1 cellular context compared by ENCODE assay signal in genomic region chr6:144548525-144548924, GRCh38.
TF ChIP-seq lines count a peak whose summit lies in the region.

No MANE protein-coding gene starts in this region.

TF ChIP-seq in HCT116, 20 proteins besides CTCF, POLR2A, EP300 and RAD21 (continued from another document):
- TF ChIP-seq, protein P1, sequence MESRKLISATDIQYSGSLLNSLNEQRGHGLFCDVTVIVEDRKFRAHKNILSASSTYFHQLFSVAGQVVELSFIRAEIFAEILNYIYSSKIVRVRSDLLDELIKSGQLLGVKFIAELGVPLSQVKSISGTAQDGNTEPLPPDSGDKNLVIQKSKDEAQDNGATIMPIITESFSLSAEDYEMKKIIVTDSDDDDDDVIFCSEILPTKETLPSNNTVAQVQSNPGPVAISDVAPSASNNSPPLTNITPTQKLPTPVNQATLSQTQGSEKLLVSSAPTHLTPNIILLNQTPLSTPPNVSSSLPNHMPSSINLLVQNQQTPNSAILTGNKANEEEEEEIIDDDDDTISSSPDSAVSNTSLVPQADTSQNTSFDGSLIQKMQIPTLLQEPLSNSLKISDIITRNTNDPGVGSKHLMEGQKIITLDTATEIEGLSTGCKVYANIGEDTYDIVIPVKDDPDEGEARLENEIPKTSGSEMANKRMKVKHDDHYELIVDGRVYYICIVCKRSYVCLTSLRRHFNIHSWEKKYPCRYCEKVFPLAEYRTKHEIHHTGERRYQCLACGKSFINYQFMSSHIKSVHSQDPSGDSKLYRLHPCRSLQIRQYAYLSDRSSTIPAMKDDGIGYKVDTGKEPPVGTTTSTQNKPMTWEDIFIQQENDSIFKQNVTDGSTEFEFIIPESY (IDR thresholded peaks at IDR 0.05; ENCODE audit: extremely low read depth, insufficient replicate concordance, low read length) = no peak
- no peak for TF ChIP-seq ATF3 (IDR thresholded peaks at IDR 0.05)
- TF ChIP-seq CEBPB (IDR thresholded peaks at IDR 0.05; ENCODE audit: low read depth) = no peak
- TF ChIP-seq SIN3A (IDR thresholded peaks at IDR 0.05; ENCODE audit: low read depth) = no peak
- no peak for TF ChIP-seq SP1 (IDR thresholded peaks at IDR 0.05; ENCODE audit: low read depth)
- TF ChIP-seq EZH2 (IDR thresholded peaks at IDR 0.05) = no peak
- TF ChIP-seq, protein P2, sequence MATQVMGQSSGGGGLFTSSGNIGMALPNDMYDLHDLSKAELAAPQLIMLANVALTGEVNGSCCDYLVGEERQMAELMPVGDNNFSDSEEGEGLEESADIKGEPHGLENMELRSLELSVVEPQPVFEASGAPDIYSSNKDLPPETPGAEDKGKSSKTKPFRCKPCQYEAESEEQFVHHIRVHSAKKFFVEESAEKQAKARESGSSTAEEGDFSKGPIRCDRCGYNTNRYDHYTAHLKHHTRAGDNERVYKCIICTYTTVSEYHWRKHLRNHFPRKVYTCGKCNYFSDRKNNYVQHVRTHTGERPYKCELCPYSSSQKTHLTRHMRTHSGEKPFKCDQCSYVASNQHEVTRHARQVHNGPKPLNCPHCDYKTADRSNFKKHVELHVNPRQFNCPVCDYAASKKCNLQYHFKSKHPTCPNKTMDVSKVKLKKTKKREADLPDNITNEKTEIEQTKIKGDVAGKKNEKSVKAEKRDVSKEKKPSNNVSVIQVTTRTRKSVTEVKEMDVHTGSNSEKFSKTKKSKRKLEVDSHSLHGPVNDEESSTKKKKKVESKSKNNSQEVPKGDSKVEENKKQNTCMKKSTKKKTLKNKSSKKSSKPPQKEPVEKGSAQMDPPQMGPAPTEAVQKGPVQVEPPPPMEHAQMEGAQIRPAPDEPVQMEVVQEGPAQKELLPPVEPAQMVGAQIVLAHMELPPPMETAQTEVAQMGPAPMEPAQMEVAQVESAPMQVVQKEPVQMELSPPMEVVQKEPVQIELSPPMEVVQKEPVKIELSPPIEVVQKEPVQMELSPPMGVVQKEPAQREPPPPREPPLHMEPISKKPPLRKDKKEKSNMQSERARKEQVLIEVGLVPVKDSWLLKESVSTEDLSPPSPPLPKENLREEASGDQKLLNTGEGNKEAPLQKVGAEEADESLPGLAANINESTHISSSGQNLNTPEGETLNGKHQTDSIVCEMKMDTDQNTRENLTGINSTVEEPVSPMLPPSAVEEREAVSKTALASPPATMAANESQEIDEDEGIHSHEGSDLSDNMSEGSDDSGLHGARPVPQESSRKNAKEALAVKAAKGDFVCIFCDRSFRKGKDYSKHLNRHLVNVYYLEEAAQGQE (IDR thresholded peaks at IDR 0.05; ENCODE audit: low read depth) = no peak
- no peak for TF ChIP-seq CBX3 (IDR thresholded peaks at IDR 0.05; ENCODE audit: low read depth)
- TF ChIP-seq MAX (IDR thresholded peaks at IDR 0.05) = no peak
- TF ChIP-seq EZH2phosphoT487 (IDR thresholded peaks at IDR 0.05; ENCODE audit: borderline replicate concordance) = no peak
